Comparison of ENCODE assay signal across 16 cellular contexts in the genomic region with DNA sequence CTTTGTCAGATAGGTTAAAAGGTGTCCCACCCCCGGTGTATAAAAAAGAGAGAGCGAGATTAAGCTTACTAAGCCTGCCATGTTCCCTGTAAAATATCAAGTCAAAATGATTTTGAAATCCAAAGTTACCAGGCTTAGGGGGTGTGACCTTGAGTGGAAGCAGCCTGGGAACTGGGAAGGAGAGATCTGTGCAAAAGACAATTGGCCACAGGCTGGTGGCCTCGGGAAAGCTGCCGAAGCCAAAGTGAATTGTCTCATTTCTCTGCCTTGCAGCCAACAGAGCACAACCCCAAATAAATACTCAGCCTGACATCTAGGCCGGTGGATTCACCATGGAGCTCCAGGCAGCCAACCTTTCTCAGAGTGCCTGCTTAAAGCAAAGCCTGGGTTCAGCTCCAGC.
"Had no signal": no experiment of that assay in that cellular context is flagged by ENCODE, and none has a peak within 500 bp of the region (broad histone marks: within the 10 kb centered on the region; RNA-seq: fewer than 3 reads in every experiment).

No MANE protein-coding gene starts in this region.

- H3K27me3 ChIP-seq: brain microvascular endothelial cell, esophagus squamous epithelium, SJCRH30 had no signal

- H3K4me1 Mint-ChIP-seq: activated B cell treated with CpG ODN at 0.5 μM for 24 hours had no signal

- DNase-seq: activated B cell treated with CpG ODN at 0.5 μM for 24 hours; activated CD4-positive, alpha-beta T cell treated with anti-CD3 and anti-CD28 coated beads for 48 hours; activated CD8-positive, alpha-beta memory T cell treated with anti-CD3 and anti-CD28 coated beads, Interleukin-2, amount 50 U/mL, for 4 hours; activated CD8-positive, alpha-beta T cell treated with anti-CD3 and anti-CD28 coated beads, Interleukin-2, amount 10 ng/mL, durations not matched to agents 7 days and 5 days; activated gamma-delta T cell; activated T-cell treated with anti-CD3 and anti-CD28 coated beads, Interleukin-2, amount 50 U/mL, for 72 hours; brain microvascular endothelial cell; esophagus squamous epithelium; foreskin melanocyte; nephron progenitor cell; SJCRH30; stimulated activated CD4-positive, alpha-beta T cell treated with anti-CD3 and anti-CD28 coated beads, Interleukin-1b, Interleukin-23, amount 100 ng/mL, for 48 hours; T-helper 2 cell had no signal

- H3K4me3 Mint-ChIP-seq: activated B cell treated with CpG ODN at 0.5 μM for 24 hours; activated CD8-positive, alpha-beta T cell treated with anti-CD3 and anti-CD28 coated beads, Interleukin-2, amount 10 ng/mL, durations not matched to agents 7 days and 5 days; activated T-cell treated with anti-CD3 and anti-CD28 coated beads, Interleukin-2, amount 50 U/mL, for 72 hours; nephron progenitor cell; stimulated activated effector memory CD8-positive, alpha-beta T cell treated with anti-CD3 and anti-CD28 coated beads, Interleukin-12 subunit alpha, Interleukin-12 subunit beta, amount 100 ng/mL, for 72 hours had no signal

- H3K9me3 Mint-ChIP-seq: activated B cell treated with CpG ODN at 0.5 μM for 24 hours; activated naive CD4-positive, alpha-beta T cell treated with anti-CD3 and anti-CD28 coated beads, Interleukin-2, amount 50 U/mL, for 72 hours; activated T-cell treated with anti-CD3 and anti-CD28 coated beads, Interleukin-2, amount 50 U/mL, for 72 hours; nephron progenitor cell; stimulated activated effector memory CD8-positive, alpha-beta T cell treated with anti-CD3 and anti-CD28 coated beads, Interleukin-12 subunit alpha, Interleukin-12 subunit beta, amount 100 ng/mL, for 72 hours had no signal

- H3K36me3 ChIP-seq: brain microvascular endothelial cell, esophagus squamous epithelium, SJCRH30, thoracic aorta had no signal

- H3K27ac ChIP-seq: brain microvascular endothelial cell, esophagus squamous epithelium, SJCRH30, thoracic aorta had no signal

- H3K4me1 ChIP-seq: SJCRH30 had no signal

- ATAC-seq: activated CD8-positive, alpha-beta T cell treated with anti-CD3 and anti-CD28 coated beads, Interleukin-2, amount 10 ng/mL, durations not matched to agents 7 days and 5 days; activated naive CD4-positive, alpha-beta T cell treated with anti-CD3 and anti-CD28 coated beads, Interleukin-2, amount 50 U/mL, for 72 hours; activated T-cell treated with anti-CD3 and anti-CD28 coated beads, Interleukin-2, amount 50 U/mL, for 72 hours; stimulated activated effector memory CD8-positive, alpha-beta T cell treated with anti-CD3 and anti-CD28 coated beads, Interleukin-12 subunit alpha, Interleukin-12 subunit beta, amount 100 ng/mL, for 72 hours had no signal

- H3K27ac Mint-ChIP-seq: activated B cell treated with CpG ODN at 0.5 μM for 24 hours; activated CD8-positive, alpha-beta T cell treated with anti-CD3 and anti-CD28 coated beads, Interleukin-2, amount 10 ng/mL, durations not matched to agents 7 days and 5 days; activated naive CD4-positive, alpha-beta T cell treated with anti-CD3 and anti-CD28 coated beads, Interleukin-2, amount 50 U/mL, for 72 hours; activated T-cell treated with anti-CD3 and anti-CD28 coated beads, Interleukin-2, amount 50 U/mL, for 72 hours; nephron progenitor cell; stimulated activated effector memory CD8-positive, alpha-beta T cell treated with anti-CD3 and anti-CD28 coated beads, Interleukin-12 subunit alpha, Interleukin-12 subunit beta, amount 100 ng/mL, for 72 hours had no signal

- H3K36me3 Mint-ChIP-seq: activated naive CD4-positive, alpha-beta T cell treated with anti-CD3 and anti-CD28 coated beads, Interleukin-2, amount 50 U/mL, for 72 hours; stimulated activated effector memory CD8-positive, alpha-beta T cell treated with anti-CD3 and anti-CD28 coated beads, Interleukin-12 subunit alpha, Interleukin-12 subunit beta, amount 100 ng/mL, for 72 hours had no signal

- H3K27me3 Mint-ChIP-seq: activated B cell treated with CpG ODN at 0.5 μM for 24 hours had no signal

- H3K4me3 ChIP-seq: esophagus squamous epithelium, SJCRH30, thoracic aorta had no signal

- H3K9me3 ChIP-seq: esophagus squamous epithelium, SJCRH30, thoracic aorta had no signal
